In the genomic region with DNA sequence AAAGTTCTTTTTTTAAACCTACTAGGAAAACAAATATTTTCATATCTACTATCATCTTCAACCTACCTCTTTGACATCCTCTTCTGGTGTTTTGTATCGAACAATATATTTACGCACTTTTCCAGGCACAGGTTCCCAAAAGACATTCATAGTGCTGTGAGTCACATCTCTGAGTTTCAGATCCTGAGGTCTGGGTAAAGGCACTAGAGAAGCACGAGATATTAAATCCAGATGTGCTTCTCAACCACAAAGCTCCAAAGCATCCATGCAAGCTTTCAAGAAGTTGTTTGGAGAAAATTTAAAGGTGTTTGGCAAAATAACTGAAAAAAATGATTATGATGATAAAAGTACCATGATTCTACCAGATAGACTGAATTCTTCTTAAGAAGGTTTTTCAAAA, we compare ENCODE assay signal across 1 cellular context.
TF ChIP-seq lines count a peak whose summit lies in the region.

No MANE protein-coding gene starts in this region.

TF ChIP-seq in HEK293T, 16 proteins besides CTCF, POLR2A, EP300 and RAD21 (continued from another document):
- TF ChIP-seq LEF1 (IDR thresholded peaks at IDR 0.05; ENCODE audit: borderline replicate concordance) (no peak), ELF4 (IDR thresholded peaks at IDR 0.05) (no peak), FOXK2 (IDR thresholded peaks at IDR 0.05) (no peak), BHLHE40 (IDR thresholded peaks at IDR 0.05; ENCODE audit: borderline replicate concordance) (no peak), FOXM1 (IDR thresholded peaks at IDR 0.05; ENCODE audit: borderline replicate concordance) (no peak), SP1 (IDR thresholded peaks at IDR 0.05) (no peak), ZNF384 (IDR thresholded peaks at IDR 0.05) (no peak), FOXA1 (IDR thresholded peaks at IDR 0.05) (no peak), HDGF (IDR thresholded peaks at IDR 0.05; ENCODE audit: borderline replicate concordance) (no peak), TARDBP (IDR thresholded peaks at IDR 0.05) (no peak), CTBP1 (IDR thresholded peaks at IDR 0.05; ENCODE audit: borderline replicate concordance) (no peak), NFRKB (IDR thresholded peaks at IDR 0.05) (no peak)
